15 cellular contexts compared by ENCODE assay signal in the genomic region with DNA sequence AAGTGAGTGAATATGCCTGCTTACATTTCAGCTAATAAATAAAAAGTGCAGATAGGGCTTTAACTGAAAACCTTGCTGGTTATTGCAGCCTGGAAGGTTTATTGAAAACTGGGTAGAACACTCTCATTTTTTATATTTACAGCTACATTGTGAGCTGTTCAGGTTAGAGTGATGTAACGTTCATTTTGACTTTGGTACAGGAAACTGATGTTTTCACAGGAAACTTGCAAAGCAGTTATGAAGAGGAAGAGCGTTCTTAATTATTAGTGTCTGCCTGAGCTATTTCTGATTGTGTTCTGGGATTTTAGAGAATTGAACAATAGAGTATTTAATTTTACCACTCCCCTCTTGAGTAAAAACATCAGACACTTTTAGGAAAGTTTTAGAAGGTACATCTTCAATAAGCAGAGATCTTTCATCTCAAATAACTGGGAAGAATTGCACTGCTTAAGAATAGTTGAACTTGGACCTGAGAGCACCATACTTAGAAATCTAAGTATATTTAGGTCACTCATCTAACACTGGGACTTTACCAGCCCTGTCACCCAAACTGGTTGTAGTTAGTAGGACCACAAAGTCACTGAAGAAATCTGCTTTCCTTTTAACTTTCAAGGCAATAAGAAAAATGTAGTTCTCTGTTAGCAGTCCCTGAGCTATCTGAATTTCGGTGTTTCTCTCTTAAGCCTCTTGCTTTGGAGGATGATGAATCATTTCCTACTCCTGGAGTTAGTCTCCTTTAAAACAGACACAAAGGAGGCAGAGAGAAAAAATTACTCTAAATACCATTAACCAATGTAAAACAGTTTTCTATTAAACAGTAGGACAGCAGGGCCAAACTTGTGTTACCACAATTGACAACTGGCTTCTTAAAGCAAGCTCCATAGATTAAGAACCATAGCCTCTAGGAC.
DNase-seq lines count a peak whose midpoint lies in the region; ATAC-seq, FAIRE-seq and TF ChIP-seq lines count a peak whose summit lies in the region.
"Had no signal": no experiment of that assay in that cellular context is flagged by ENCODE, and none has a peak within 500 bp of the region (broad histone marks: within the 10 kb centered on the region; RNA-seq: fewer than 3 reads in every experiment).

No MANE protein-coding gene starts in this region.

- no peaks in the 10 kb centered on the region for H3K9me3 ChIP-seq in psoas muscle

- intact Hi-C loops in psoas muscle (cut with DNase I): no loop called here

- CTCF ChIA-PET in activated CD4-positive, alpha-beta T cell treated with anti-CD3 and anti-CD28 coated beads, Interleukin-2, amount 10 ng/mL, durations not matched to agents 7 days and 5 days (lab: Charles Lee): no interaction called here

- TF ChIP-seq CTCF in psoas muscle (IDR thresholded peaks at IDR 0.05): no peak

- no peaks in the 10 kb centered on the region for H3K4me1 Mint-ChIP-seq in activated CD4-positive, alpha-beta T cell treated with anti-CD3 and anti-CD28 coated beads, Interleukin-2, amount 10 ng/mL, durations not matched to agents 7 days and 5 days

- peak overlapping the region; percentile 36 for H3K27ac ChIP-seq in psoas muscle
- H3K27ac ChIP-seq: PC-9 had no signal

- no peaks in the 10 kb centered on the region for H3K36me3 Mint-ChIP-seq in activated CD4-positive, alpha-beta T cell treated with anti-CD3 and anti-CD28 coated beads, Interleukin-2, amount 10 ng/mL, durations not matched to agents 7 days and 5 days (ENCODE audit: low read depth)

- DNase-seq in GM18507 (ENCODE audit: extremely low spot score, insufficient read length, low read depth) (no peak), MV-4-11 (lab: John Stamatoyannopoulos, UW) (peak; percentile 54), dedifferentiated amniotic fluid mesenchymal stem cell (ENCODE audit: extremely low spot score) (peak; percentile 56), psoas muscle (no peak), KBM-7 (no peak)
- no peak for DNase-seq in activated CD4-positive, alpha-beta T cell treated with anti-CD3 and anti-CD28 coated beads, Interleukin-2, amount 10 ng/mL, durations not matched to agents 7 days and 5 days
- DNase-seq: activated CD4-positive, CD25-positive, alpha-beta regulatory T cell; cortex of kidney; DMS79 treated with DMSO at 0.1 percent for 48 hours; naive B cell; NCI-H1694; PC-9; stomach had no signal

- in situ Hi-C loops in KBM-7 (cut with MboI; ENCODE audit: low pct_unique_long_range_greater_than_20kb, low sequenced_read_pairs): no loop called here

- H3K27me3 ChIP-seq in psoas muscle (ENCODE audit: insufficient read depth in 3 of 3, low read length in 2 of 3): no peaks in the 10 kb centered on the region
- H3K27me3 ChIP-seq: stomach had no signal

- H3K27ac Mint-ChIP-seq in activated CD4-positive, alpha-beta T cell treated with anti-CD3 and anti-CD28 coated beads, Interleukin-2, amount 10 ng/mL, durations not matched to agents 7 days and 5 days: no peak overlapping the region
- H3K27ac Mint-ChIP-seq: activated T-helper 1 cell treated with anti-CD3 and anti-CD28 coated beads, Interleukin-12 subunit alpha, Interleukin-12 subunit beta, Interleukin-2, Interleukin-4 antibody, amounts not matched to agents 30 ng/mL and 10 ng/mL and 1 ng/mL, durations not matched to agents 14 hours and 24 hours and 36 hours had no signal

- no peaks in the 10 kb centered on the region for H3K9me3 Mint-ChIP-seq in activated CD4-positive, alpha-beta T cell treated with anti-CD3 and anti-CD28 coated beads, Interleukin-2, amount 10 ng/mL, durations not matched to agents 7 days and 5 days

- no peaks in the 10 kb centered on the region for H3K27me3 Mint-ChIP-seq in activated CD4-positive, alpha-beta T cell treated with anti-CD3 and anti-CD28 coated beads, Interleukin-2, amount 10 ng/mL, durations not matched to agents 7 days and 5 days
- H3K27me3 Mint-ChIP-seq: naive B cell had no signal

- no peaks in the 10 kb centered on the region for H3K36me3 ChIP-seq in psoas muscle (ENCODE audit: insufficient read depth in 1 of 2, low read depth in 1 of 2)
- H3K36me3 ChIP-seq: stomach had no signal

- FAIRE-seq in GM18507 (lab: Jason Lieb, UNC): peak; percentile 52

- POLR2A ChIA-PET in activated CD4-positive, alpha-beta T cell treated with anti-CD3 and anti-CD28 coated beads, Interleukin-2, amount 10 ng/mL, durations not matched to agents 7 days and 5 days (lab: Charles Lee): no interaction called here

- no peaks in the 10 kb centered on the region for H3K4me1 ChIP-seq in psoas muscle

- 61 to 63% (median 62%) methylated on average over 3 of the region's 3 CpGs for WGBS in psoas muscle, 3 donors

- ATAC-seq in psoas muscle (no peak), HG02981 (IDR thresholded peaks at IDR 0.05; ENCODE audit: unreplicated experiment) (no peak)

- no peak overlapping the region for H3K4me3 Mint-ChIP-seq in activated CD4-positive, alpha-beta T cell treated with anti-CD3 and anti-CD28 coated beads, Interleukin-2, amount 10 ng/mL, durations not matched to agents 7 days and 5 days
- H3K4me3 Mint-ChIP-seq: activated T-helper 1 cell treated with anti-CD3 and anti-CD28 coated beads, Interleukin-12 subunit alpha, Interleukin-12 subunit beta, Interleukin-2, Interleukin-4 antibody, amounts not matched to agents 30 ng/mL and 10 ng/mL and 1 ng/mL, durations not matched to agents 14 hours and 24 hours and 36 hours had no signal

- H3K4me3 ChIP-seq in psoas muscle: no peak overlapping the region
- H3K4me3 ChIP-seq: PC-9, stomach had no signal

Comparison
In these comparisons a context has a peak if more than half of its experiments do, and no peak if none do; other contexts are left out.
1. DNase-seq: peak in MV-4-11 (single experiment) and dedifferentiated amniotic fluid mesenchymal stem cell (single experiment); none in GM18507 (single experiment), psoas muscle (0 of 2), KBM-7 (single experiment) and activated CD4-positive, alpha-beta T cell treated with anti-CD3 and anti-CD28 coated beads, Interleukin-2, amount 10 ng/mL, durations not matched to agents 7 days and 5 days (single experiment).